23 cellular contexts compared by ENCODE assay signal in genomic region chr6:158569036-158569435, GRCh38. TPM values are rescaled to one million over a fixed set of nuclear protein-coding genes. Genes with fewer than 3 reads are reported as not detected.
DNase-seq lines count a peak whose midpoint lies in the region; ATAC-seq and TF ChIP-seq lines count a peak whose summit lies in the region.
"Had no signal": no experiment of that assay in that cellular context is flagged by ENCODE, and none has a peak within 500 bp of the region (broad histone marks: within the 10 kb centered on the region; RNA-seq: fewer than 3 reads in every experiment).

No MANE protein-coding gene starts in this region.

- CTCF ChIA-PET in activated CD4-positive, alpha-beta memory T cell treated with anti-CD3 and anti-CD28 coated beads for 36 hours (lab: Charles Lee): interaction anchor here (2.4 kb wide), 1 partner anchor 355 kb away, joined by 12 read pairs; no protein-coding TSS in a partner anchor

- H3K27me3 Mint-ChIP-seq in activated naive CD4-positive, alpha-beta T cell treated with anti-CD3 and anti-CD28 coated beads, Interleukin-2, amount 50 U/mL, for 24 hours: no peaks in the 10 kb centered on the region
- no peaks in the 10 kb centered on the region for H3K27me3 Mint-ChIP-seq in activated CD4-positive, alpha-beta memory T cell treated with anti-CD3 and anti-CD28 coated beads for 36 hours
- H3K27me3 Mint-ChIP-seq in immature natural killer cell (ENCODE audit: low read depth in 3 of 3): peaks cover 7 to 18% (median 17%) of the 10 kb centered on the region in 3 donors
- H3K27me3 Mint-ChIP-seq in stimulated activated naive B cell treated with anti-CD40 and anti-IgM and Interleukin-4, amounts not matched to agents 10 μg/mL and 1 μg/mL and 100 μg/mL, for 72 hours: no peaks in the 10 kb centered on the region

- no peak for ATAC-seq in stimulated activated naive B cell treated with anti-CD40 and anti-IgM and Interleukin-4, amounts not matched to agents 10 μg/mL and 1 μg/mL and 100 μg/mL, for 72 hours (replicated peaks)
- ATAC-seq: SK-N-SH treated with all-trans-retinoic acid at 6 μM for 48 hours had no signal

- H3K4me1 Mint-ChIP-seq in activated naive CD4-positive, alpha-beta T cell treated with anti-CD3 and anti-CD28 coated beads, Interleukin-2, amount 50 U/mL, for 24 hours: peaks cover 84% of the 10 kb centered on the region
- peaks cover 71% of the 10 kb centered on the region for H3K4me1 Mint-ChIP-seq in activated CD4-positive, alpha-beta memory T cell treated with anti-CD3 and anti-CD28 coated beads for 36 hours (ENCODE audit: low read depth)
- peaks cover 95 to 97% of the 10 kb centered on the region in 2 donors for H3K4me1 Mint-ChIP-seq in immature natural killer cell
- H3K4me1 Mint-ChIP-seq in stimulated activated naive B cell treated with anti-CD40 and anti-IgM and Interleukin-4, amounts not matched to agents 10 μg/mL and 1 μg/mL and 100 μg/mL, for 72 hours: peaks cover 47 to 69% of the 10 kb centered on the region in 2 donors

- peak overlapping the region; percentile 33 for H3K4me3 Mint-ChIP-seq in activated naive CD4-positive, alpha-beta T cell treated with anti-CD3 and anti-CD28 coated beads, Interleukin-2, amount 50 U/mL, for 24 hours
- H3K4me3 Mint-ChIP-seq in activated CD4-positive, alpha-beta memory T cell treated with anti-CD3 and anti-CD28 coated beads for 36 hours: no peak overlapping the region
- peak overlapping the region; percentile 80 to 85 (median 83) for H3K4me3 Mint-ChIP-seq in immature natural killer cell
- H3K4me3 Mint-ChIP-seq in stimulated activated naive B cell treated with anti-CD40 and anti-IgM and Interleukin-4, amounts not matched to agents 10 μg/mL and 1 μg/mL and 100 μg/mL, for 72 hours: no peak overlapping the region
- H3K4me3 Mint-ChIP-seq: HFFc6 had no signal

- intact Hi-C loops in activated CD4-positive, alpha-beta memory T cell treated with anti-CD3 and anti-CD28 coated beads for 36 hours (cut with micrococcal nuclease): no loop called here

- H3K27ac Mint-ChIP-seq in activated naive CD4-positive, alpha-beta T cell treated with anti-CD3 and anti-CD28 coated beads, Interleukin-2, amount 50 U/mL, for 24 hours: no peak overlapping the region
- peak overlapping the region; percentile 47 for H3K27ac Mint-ChIP-seq in activated CD4-positive, alpha-beta memory T cell treated with anti-CD3 and anti-CD28 coated beads for 36 hours
- H3K27ac Mint-ChIP-seq in immature natural killer cell: peak overlapping the region; percentile 91 to 97 (median 95)
- peak overlapping the region; percentile 81 for H3K27ac Mint-ChIP-seq in stimulated activated naive B cell treated with anti-CD40 and anti-IgM and Interleukin-4, amounts not matched to agents 10 μg/mL and 1 μg/mL and 100 μg/mL, for 72 hours
- H3K27ac Mint-ChIP-seq: HFFc6 had no signal

- no peak for TF ChIP-seq CTCF in foreskin fibroblast (IDR thresholded peaks at IDR 0.05; ENCODE audit: low read depth, low read length)

- no peak overlapping the region for H3K4me3 ChIP-seq in foreskin fibroblast (ENCODE audit: low read depth in 1 of 2, low read length in 2 of 2)
- H3K4me3 ChIP-seq: ascending aorta, prostate gland had no signal

- H3K9me3 Mint-ChIP-seq in activated naive CD4-positive, alpha-beta T cell treated with anti-CD3 and anti-CD28 coated beads, Interleukin-2, amount 50 U/mL, for 24 hours: no peaks in the 10 kb centered on the region
- no peaks in the 10 kb centered on the region for H3K9me3 Mint-ChIP-seq in activated CD4-positive, alpha-beta memory T cell treated with anti-CD3 and anti-CD28 coated beads for 36 hours
- no peaks in the 10 kb centered on the region for H3K9me3 Mint-ChIP-seq in immature natural killer cell
- no peaks in the 10 kb centered on the region for H3K9me3 Mint-ChIP-seq in stimulated activated naive B cell treated with anti-CD40 and anti-IgM and Interleukin-4, amounts not matched to agents 10 μg/mL and 1 μg/mL and 100 μg/mL, for 72 hours
- H3K9me3 Mint-ChIP-seq: HFFc6 had no signal

- peaks cover 6% of the 10 kb centered on the region for H3K36me3 Mint-ChIP-seq in activated naive CD4-positive, alpha-beta T cell treated with anti-CD3 and anti-CD28 coated beads, Interleukin-2, amount 50 U/mL, for 24 hours
- peaks cover 10% of the 10 kb centered on the region for H3K36me3 Mint-ChIP-seq in activated CD4-positive, alpha-beta memory T cell treated with anti-CD3 and anti-CD28 coated beads for 36 hours
- H3K36me3 Mint-ChIP-seq in immature natural killer cell: peaks cover 5 to 15% (median 6%) of the 10 kb centered on the region in 3 donors
- peaks cover 31 to 51% of the 10 kb centered on the region in 2 donors for H3K36me3 Mint-ChIP-seq in stimulated activated naive B cell treated with anti-CD40 and anti-IgM and Interleukin-4, amounts not matched to agents 10 μg/mL and 1 μg/mL and 100 μg/mL, for 72 hours

- DNase-seq in activated naive CD4-positive, alpha-beta T cell treated with anti-CD3 and anti-CD28 coated beads, Interleukin-2, amount 50 U/mL, for 16 hours: no peak
- no peak for DNase-seq in activated CD4-positive, alpha-beta memory T cell treated with anti-CD3 and anti-CD28 coated beads for 36 hours
- DNase-seq in immature natural killer cell (no peak), foreskin fibroblast (no peak), GF-D8 (lab: John Stamatoyannopoulos, UW) (no peak), AG20443 (ENCODE audit: low spot score) (no peak)
- no peak for DNase-seq in stimulated activated naive B cell treated with anti-CD40 and anti-IgM and Interleukin-4, amounts not matched to agents 10 μg/mL and 1 μg/mL and 100 μg/mL, for 72 hours
- DNase-seq: activated CD4-positive, CD25-positive, alpha-beta regulatory T cell; caudate nucleus; COR-L47; DMS79; head of caudate nucleus; HFFc6; Karpas-422; MV-4-11; NCI-H1694; NCI-H2171; NCI-H524 treated with DMSO at 0.1 percent for 48 hours; RPMI8226 had no signal

- POLR2A ChIA-PET in activated CD4-positive, alpha-beta memory T cell treated with anti-CD3 and anti-CD28 coated beads for 36 hours (lab: Charles Lee): no interaction called here

RNA-seq across cellular contexts. Expression of gene TMEM181, which starts 9.1 kb away (rescaled TPM):
- total RNA-seq in activated CD4-positive, alpha-beta memory T cell treated with anti-CD3 and anti-CD28 coated beads for 36 hours: 10 to 100 TPM; 11.3 to 11.6 TPM
- 10 to 100 TPM in 2 of 3 donors, 1 to 10 TPM in 1; 4.3 to 14.8 (median 10.1) TPM for polyA plus RNA-seq in immature natural killer cell

Comparison
In these comparisons a context has a peak if more than half of its experiments do, and no peak if none do; other contexts are left out.
1. H3K4me3 Mint-ChIP-seq: peak in activated naive CD4-positive, alpha-beta T cell treated with anti-CD3 and anti-CD28 coated beads, Interleukin-2, amount 50 U/mL, for 24 hours (single experiment) and immature natural killer cell (5 of 5); none in activated CD4-positive, alpha-beta memory T cell treated with anti-CD3 and anti-CD28 coated beads for 36 hours (single experiment) and stimulated activated naive B cell treated with anti-CD40 and anti-IgM and Interleukin-4, amounts not matched to agents 10 μg/mL and 1 μg/mL and 100 μg/mL, for 72 hours (0 of 2).